ENCODE assay signal across 8 cellular contexts in the genomic region with DNA sequence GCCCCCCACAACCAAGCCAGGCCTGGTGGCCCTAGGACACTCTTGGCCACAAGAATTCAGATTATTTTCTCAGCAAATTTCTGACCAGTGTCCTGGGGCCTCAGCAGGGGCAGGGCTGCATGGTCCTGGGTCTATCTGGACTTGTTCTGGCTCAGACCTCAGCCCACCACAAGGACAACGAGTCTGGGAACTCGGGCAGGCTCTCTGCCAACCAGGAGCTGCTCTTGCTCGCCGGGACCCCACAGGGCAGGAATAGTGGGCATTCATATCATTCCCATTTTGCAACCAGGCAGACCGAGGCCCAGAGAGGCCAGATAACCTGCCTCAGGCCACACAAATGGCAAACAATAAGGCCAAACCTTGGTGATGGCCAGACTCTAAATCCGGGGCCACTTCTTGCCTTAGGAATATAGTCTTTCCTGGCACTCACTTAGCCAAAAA.
DNase-seq lines count a peak whose midpoint lies in the region; ATAC-seq and TF ChIP-seq lines count a peak whose summit lies in the region.

No MANE protein-coding gene starts in this region.

- TF ChIP-seq CTCF in HFF-Myc (IDR thresholded peaks at IDR 0.05; ENCODE audit: low read depth, low read length, missing control alignments) (no peak), heart right ventricle (IDR thresholded peaks at IDR 0.05) (no peak)

- H3K4me3 ChIP-seq in HFF-Myc (replicated peaks; ENCODE audit: low read depth, low read length) (peak overlapping the region; percentile 58), heart right ventricle (peak overlapping the region in 9 of 10 donors; percentile 68 to 87 (median 80)), skin epidermis (peak overlapping the region; percentile 3 to 92 (median 55))

- H3K36me3 ChIP-seq in heart right ventricle, result peaks cover 0 to 14% (median 0%) of the 10 kb centered on the region in 9 donors

- no peaks in the 10 kb centered on the region for H3K9me3 ChIP-seq in heart right ventricle

- whole genome bisulfite sequencing in heart right ventricle, 2 donors, result 17 to 32% methylated on average over 6 of the region's 6 CpGs

- H3K27ac ChIP-seq in heart right ventricle (peak overlapping the region; percentile 98 to 100 (median 100)), skin epidermis (peak overlapping the region; percentile 96 to 100 (median 99))

- H3K4me1 ChIP-seq in heart right ventricle, result peaks cover 30 to 90% (median 75%) of the 10 kb centered on the region in 9 donors

- intact Hi-C loops in heart right ventricle (cut with DNase I), result no loop called here

- peak overlapping the region; percentile 91 to 98 for H3K27ac Mint-ChIP-seq in activated naive CD4-positive, alpha-beta T cell treated with anti-CD3 and anti-CD28 coated beads, Interleukin-2, amount 50 U/mL, for 72 hours

- H3K9me3 Mint-ChIP-seq in activated naive CD4-positive, alpha-beta T cell treated with anti-CD3 and anti-CD28 coated beads, Interleukin-2, amount 50 U/mL, for 72 hours, result no peaks in the 10 kb centered on the region

- H3K27me3 ChIP-seq in heart right ventricle, result no peaks in the 10 kb centered on the region

- no peaks in the 10 kb centered on the region for H3K36me3 Mint-ChIP-seq in activated naive CD4-positive, alpha-beta T cell treated with anti-CD3 and anti-CD28 coated beads, Interleukin-2, amount 50 U/mL, for 72 hours

- ATAC-seq in activated naive CD4-positive, alpha-beta T cell treated with anti-CD3 and anti-CD28 coated beads, Interleukin-2, amount 50 U/mL, for 72 hours, result no peak
- ATAC-seq in heart right ventricle, result no peak
- ATAC-seq in HG02571 (IDR thresholded peaks at IDR 0.05; ENCODE audit: unreplicated experiment), result no peak

- DNase-seq in HFF-Myc (ENCODE audit: extremely low read depth, low read depth), result no peak
- peak in 1 of 2 donors; percentile 40 for DNase-seq in activated naive CD4-positive, alpha-beta T cell treated with anti-CD3 and anti-CD28 coated beads, Interleukin-2, amount 50 U/mL, for 72 hours (ENCODE audit: low spot score in 2 of 2)
- DNase-seq in heart right ventricle, result no peak
- DNase-seq in pons (ENCODE audit: low spot score), result no peak
- no peak for DNase-seq in AG08396 (ENCODE audit: low spot score)
- no peak for DNase-seq in NAMALWA (ENCODE audit: low spot score)
